Comparison of ENCODE assay signal across 8 cellular contexts in genomic region chr19:49553451-49554271, GRCh38. TPM values are rescaled to one million over a fixed set of nuclear protein-coding genes. Genes with fewer than 3 reads are reported as not detected.
DNase-seq lines count a peak whose midpoint lies in the region; ATAC-seq and TF ChIP-seq lines count a peak whose summit lies in the region.

No MANE protein-coding gene starts in this region.

- ATAC-seq in left ventricle myocardium superior (no peak), right lobe of liver (peak; percentile 34 to 66 (median 46)), HG03439 (IDR thresholded peaks at IDR 0.05; ENCODE audit: unreplicated experiment) (no peak), HG02642 (IDR thresholded peaks at IDR 0.05; ENCODE audit: poor library complexity, unreplicated experiment) (no peak)

- DNase-seq in left ventricle myocardium inferior (no peak), left ventricle myocardium superior (no peak), adipocyte (ENCODE audit: low read depth) (peak; percentile 38), right lobe of liver (no peak), RPMI8226 (no peak)

- H3K27me3 ChIP-seq in left ventricle myocardium inferior (ENCODE audit: low read depth) (no peaks in the 10 kb centered on the region), adipocyte (replicated peaks; ENCODE audit: control insufficient read depth, insufficient read depth, low read length) (no peaks in the 10 kb centered on the region), right lobe of liver (no peaks in the 10 kb centered on the region)

- H3K9ac ChIP-seq in adipocyte (ENCODE audit: low read length): no peak overlapping the region

- 43% methylated on average over 6 of the region's 10 CpGs for WGBS in right lobe of liver (ENCODE audit: insufficient coverage, low coverage, low lambda C conversion rate, missing lambda C conversion rate)
- 69% methylated on average over 10 of the region's 10 CpGs for WGBS in urinary bladder

- H3K4me1 ChIP-seq in left ventricle myocardium inferior: peaks cover 11% of the 10 kb centered on the region
- peaks cover 6% of the 10 kb centered on the region for H3K4me1 ChIP-seq in adipocyte (ENCODE audit: control insufficient read depth, insufficient read depth, low read length)
- peaks cover 0 to 11% (median 0%) of the 10 kb centered on the region in 4 donors for H3K4me1 ChIP-seq in right lobe of liver
- H3K4me1 ChIP-seq in urinary bladder (ENCODE audit: insufficient read depth): no peaks in the 10 kb centered on the region

- H3K9me3 ChIP-seq in left ventricle myocardium inferior (replicated peaks) (no peaks in the 10 kb centered on the region), adipocyte (ENCODE audit: control insufficient read depth, low read length) (no peaks in the 10 kb centered on the region), right lobe of liver (no peaks in the 10 kb centered on the region)

- H3K27ac ChIP-seq in left ventricle myocardium inferior (replicated peaks): peak overlapping the region; percentile 47
- H3K27ac ChIP-seq in right lobe of liver: peak overlapping the region in 2 of 3 donors; percentile 51 to 54
- H3K27ac ChIP-seq in urinary bladder (ENCODE audit: low read depth): peak overlapping the region; percentile 15

- no peak overlapping the region for H3K4me3 ChIP-seq in left ventricle myocardium inferior
- H3K4me3 ChIP-seq in adipocyte (ENCODE audit: low read length): no peak overlapping the region
- H3K4me3 ChIP-seq in right lobe of liver: no peak overlapping the region
- H3K4me3 ChIP-seq in urinary bladder (ENCODE audit: low read depth, low read length): no peak overlapping the region

- TF ChIP-seq CTCF in left ventricle myocardium inferior (IDR thresholded peaks at IDR 0.05; ENCODE audit: borderline replicate concordance): no peak
- no peak for TF ChIP-seq CTCF in right lobe of liver (IDR thresholded peaks at IDR 0.05)

- TF ChIP-seq POLR2A in right lobe of liver (IDR thresholded peaks at IDR 0.05): no peak

- intact Hi-C loops in left ventricle myocardium inferior (cut with micrococcal nuclease): no loop called here
- intact Hi-C loops in left ventricle myocardium superior (cut with micrococcal nuclease): no loop called here
- intact Hi-C loops in right lobe of liver (cut with DNase I): no loop called here

- H3K36me3 ChIP-seq in left ventricle myocardium inferior (peaks cover 36% of the 10 kb centered on the region), adipocyte (ENCODE audit: control insufficient read depth, insufficient read depth, low read length, severe bottlenecking) (peaks cover 43% of the 10 kb centered on the region), right lobe of liver (peaks cover 0 to 25% (median 10%) of the 10 kb centered on the region in 4 donors), urinary bladder (ENCODE audit: insufficient read depth) (no peaks in the 10 kb centered on the region)

RNA-seq across cellular contexts. Expression of gene RCN3, which starts 25.9 kb away (rescaled TPM):
- total RNA-seq in left ventricle myocardium inferior (7.5 TPM), left ventricle myocardium superior (8.5 TPM), right lobe of liver (10 to 100 TPM in 3 of 6 experiments, 1 to 10 TPM in 3; 5.3 to 18.0 (median 10.9) TPM), urinary bladder (50.2 TPM)
- polyA plus RNA-seq in urinary bladder: 31.2 TPM

RNA-seq across cellular contexts. Expression of gene NOSIP, which starts 26.7 kb away (rescaled TPM):
- 47.3 TPM for total RNA-seq in left ventricle myocardium inferior
- 46.7 TPM for total RNA-seq in left ventricle myocardium superior
- 10 to 100 TPM; 16.2 to 31.9 (median 23.2) TPM for total RNA-seq in right lobe of liver
- 33.0 TPM for total RNA-seq in urinary bladder
- 67.2 TPM for polyA plus RNA-seq in urinary bladder

RNA-seq across cellular contexts. Expression of gene PRRG2, which starts 27.5 kb away (rescaled TPM):
- total RNA-seq in left ventricle myocardium inferior: 0.88 TPM
- total RNA-seq in left ventricle myocardium superior: 1.3 TPM
- 1 to 10 TPM; 2.5 to 5.9 (median 3.1) TPM for total RNA-seq in right lobe of liver
- 1.6 TPM for total RNA-seq in urinary bladder
- polyA plus RNA-seq in urinary bladder: 3.6 TPM

RNA-seq across cellular contexts. Expression of gene PRR12, which starts 37.3 kb away (rescaled TPM):
- 15.5 TPM for total RNA-seq in left ventricle myocardium inferior
- total RNA-seq in left ventricle myocardium superior: 15.6 TPM
- total RNA-seq in right lobe of liver: 1 to 10 TPM; 4.0 to 8.5 (median 5.5) TPM
- 4.2 TPM for total RNA-seq in urinary bladder
- 20.3 TPM for polyA plus RNA-seq in urinary bladder

RNA-seq across cellular contexts. Expression of gene FCGRT, which starts 41.2 kb away (rescaled TPM):
- 80.9 TPM for total RNA-seq in left ventricle myocardium inferior
- 84.7 TPM for total RNA-seq in left ventricle myocardium superior
- total RNA-seq in right lobe of liver: 100 to 1,000 TPM; 123 to 335 (median 245) TPM
- total RNA-seq in urinary bladder: 118 TPM
- 200 TPM for polyA plus RNA-seq in urinary bladder

Comparison
In these comparisons a context has a peak if more than half of its experiments do, and no peak if none do; other contexts are left out.
1. ATAC-seq: peak in right lobe of liver (4 of 4); none in left ventricle myocardium superior (single experiment), HG03439 (single experiment) and HG02642 (single experiment).
2. Peak in every context shown above with its lines, with median percentiles within 50 percentile points of each other: H3K27ac ChIP-seq.